In the genomic region with DNA sequence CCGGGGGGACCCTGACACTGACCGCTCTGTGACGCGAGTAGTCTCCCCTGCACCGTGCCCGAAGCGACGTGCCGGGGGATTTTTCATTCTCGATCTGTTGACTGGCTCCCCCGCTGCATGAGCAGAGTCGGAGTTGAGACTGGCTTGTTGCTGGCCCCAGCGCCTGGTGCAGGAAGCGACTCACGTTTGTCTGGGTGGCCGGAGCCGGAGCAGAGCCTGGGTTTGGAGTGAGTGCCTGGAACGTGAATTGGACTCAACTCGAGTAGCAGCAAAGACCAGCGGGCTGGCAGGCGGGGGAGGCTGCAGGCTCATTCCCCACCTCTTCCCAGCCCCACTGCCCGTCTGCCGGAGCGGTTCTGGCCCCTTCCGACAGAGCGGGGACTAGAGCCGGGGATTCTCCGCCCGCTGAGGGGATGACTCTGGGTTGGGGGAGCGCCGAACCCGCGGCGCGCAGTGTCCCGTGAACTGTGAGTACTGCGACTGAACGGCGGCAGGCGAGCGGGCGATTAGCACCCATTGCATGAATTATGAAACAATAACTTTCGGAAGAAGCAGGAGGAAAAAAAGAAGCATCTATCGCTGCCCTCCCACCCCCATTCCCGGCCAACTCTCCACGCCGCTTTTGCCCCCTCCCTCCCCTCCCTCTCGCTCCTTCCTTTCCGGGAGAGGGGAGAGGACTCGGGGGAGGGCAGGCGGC, we compare ENCODE assay signal across 8 cellular contexts. TPM values are rescaled to one million over a fixed set of nuclear protein-coding genes. Genes with fewer than 3 reads are reported as not detected.
A peak's percentile ranks its signal among the peaks of the same experiment; 100 is the strongest.
DNase-seq lines count a peak whose midpoint lies in the region; ATAC-seq and TF ChIP-seq lines count a peak whose summit lies in the region.

No MANE protein-coding gene starts in this region.

- peak overlapping the region; percentile 98 for H3K18ac ChIP-seq in neuronal stem cell (ENCODE audit: low read length)

- no peak overlapping the region for H2BK12ac ChIP-seq in neuronal stem cell (ENCODE audit: low read length)

- H2BK120ac ChIP-seq in neuronal stem cell (ENCODE audit: low read depth, low read length), result no peak overlapping the region

- H3K4me3 Mint-ChIP-seq in activated T-cell treated with anti-CD3 and anti-CD28 coated beads, Interleukin-2, amount 50 U/mL, for 24 hours, result peak overlapping the region; percentile 56
- H3K4me3 Mint-ChIP-seq in activated CD8-positive, alpha-beta T cell treated with anti-CD3 and anti-CD28 coated beads for 36 hours, result peak overlapping the region; percentile 46
- peak overlapping the region; percentile 86 for H3K4me3 Mint-ChIP-seq in glutamatergic neuron (ENCODE audit: unreplicated experiment)

- H3K27me3 Mint-ChIP-seq in activated T-cell treated with anti-CD3 and anti-CD28 coated beads, Interleukin-2, amount 50 U/mL, for 24 hours, result peaks cover 78% of the 10 kb centered on the region
- peaks cover 63% of the 10 kb centered on the region for H3K27me3 Mint-ChIP-seq in activated CD8-positive, alpha-beta T cell treated with anti-CD3 and anti-CD28 coated beads for 36 hours
- H3K27me3 Mint-ChIP-seq in glutamatergic neuron (ENCODE audit: unreplicated experiment), result peaks cover 25% of the 10 kb centered on the region

- peaks cover 12% of the 10 kb centered on the region for H3K79me1 ChIP-seq in neuronal stem cell (ENCODE audit: low read depth, low read length)

- no peak overlapping the region for H3K4ac ChIP-seq in neuronal stem cell (ENCODE audit: low read length)

- peak overlapping the region; percentile 84 for H2BK5ac ChIP-seq in neuronal stem cell (ENCODE audit: low read length)

- peaks cover 0 to 8% of the 10 kb centered on the region in 2 donors for H3K36me3 ChIP-seq in neuronal stem cell (replicated peaks in 1 of 2; ENCODE audit: control insufficient read depth in 2 of 2, insufficient read depth in 2 of 2, low read length in 2 of 2)

- peaks cover 2 to 8% of the 10 kb centered on the region in 2 donors for H3K4me1 ChIP-seq in neuronal stem cell (ENCODE audit: control insufficient read depth in 2 of 2, insufficient read depth in 1 of 2, low read depth in 1 of 2, low read length in 2 of 2)

- CTCF ChIA-PET in activated CD8-positive, alpha-beta T cell treated with anti-CD3 and anti-CD28 coated beads for 36 hours (lab: Charles Lee), result no interaction called here

- peaks cover 48% of the 10 kb centered on the region for H3K4me1 Mint-ChIP-seq in activated T-cell treated with anti-CD3 and anti-CD28 coated beads, Interleukin-2, amount 50 U/mL, for 24 hours (ENCODE audit: low read depth)
- H3K4me1 Mint-ChIP-seq in activated CD8-positive, alpha-beta T cell treated with anti-CD3 and anti-CD28 coated beads for 36 hours (ENCODE audit: low read depth), result peaks cover 41% of the 10 kb centered on the region
- peaks cover 17% of the 10 kb centered on the region for H3K4me1 Mint-ChIP-seq in glutamatergic neuron (ENCODE audit: low read depth, unreplicated experiment)

- H3K9ac ChIP-seq in neuronal stem cell (ENCODE audit: low read depth, low read length, poor library complexity), result peak overlapping the region; percentile 97

- ATAC-seq in activated CD8-positive, alpha-beta T cell treated with anti-CD3 and anti-CD28 coated beads for 36 hours, result no peak
- ATAC-seq in HG03045 (IDR thresholded peaks at IDR 0.05; ENCODE audit: unreplicated experiment), result no peak

- peak overlapping the region; percentile 77 to 82 for H3K4me3 ChIP-seq in neuronal stem cell (ENCODE audit: low read length in 2 of 2)

- H3K9me3 Mint-ChIP-seq in activated T-cell treated with anti-CD3 and anti-CD28 coated beads, Interleukin-2, amount 50 U/mL, for 24 hours, result no peaks in the 10 kb centered on the region
- no peaks in the 10 kb centered on the region for H3K9me3 Mint-ChIP-seq in activated CD8-positive, alpha-beta T cell treated with anti-CD3 and anti-CD28 coated beads for 36 hours
- H3K9me3 Mint-ChIP-seq in glutamatergic neuron (ENCODE audit: unreplicated experiment), result peaks cover 20% of the 10 kb centered on the region

- peak overlapping the region; percentile 98 for H3K4me2 ChIP-seq in neuronal stem cell (ENCODE audit: insufficient read depth, low read length, poor library complexity, severe bottlenecking)

- peak; percentile 41 for DNase-seq in activated T-cell treated with anti-CD3 and anti-CD28 coated beads, Interleukin-2, amount 50 U/mL, for 24 hours
- DNase-seq in activated T-cell treated with anti-CD3 and anti-CD28 coated beads for 4 hours (no peak), glutamatergic neuron (peak; percentile 60), neuronal stem cell (ENCODE audit: low spot score) (peak; percentile 48), NCI-H2171 (lab: John Stamatoyannopoulos, UW) (no peak), activated gamma-delta T cell (lab: John Stamatoyannopoulos, UW) (no peak)
- DNase-seq in activated CD8-positive, alpha-beta T cell treated with anti-CD3 and anti-CD28 coated beads for 36 hours, result peak; percentile 9

- POLR2A ChIA-PET in activated CD8-positive, alpha-beta T cell treated with anti-CD3 and anti-CD28 coated beads for 36 hours (lab: Charles Lee), result no interaction called here

- H2AFZ ChIP-seq in neuronal stem cell (ENCODE audit: low read length), result peak overlapping the region; percentile 99

- H3K27me3 ChIP-seq in neuronal stem cell (ENCODE audit: control insufficient read depth in 3 of 3, insufficient read depth in 3 of 3, low read depth in 1 of 3, low read length in 3 of 3), result peaks cover 0 to 14% (median 0%) of the 10 kb centered on the region in 3 experiments

- peak overlapping the region; percentile 11 for H3K27ac ChIP-seq in neuronal stem cell (replicated peaks; ENCODE audit: low read length)

- no peak for TF ChIP-seq CTCF in activated CD8-positive, alpha-beta T cell treated with anti-CD3 and anti-CD28 coated beads for 36 hours (IDR thresholded peaks at IDR 0.05)
- TF ChIP-seq CTCF in glutamatergic neuron (IDR thresholded peaks at IDR 0.05; ENCODE audit: partially characterized antibody, unreplicated experiment), result no peak

- peaks cover 1 to 18% of the 10 kb centered on the region in 2 donors for H3K9me3 ChIP-seq in neuronal stem cell (replicated peaks in 1 of 2; ENCODE audit: control insufficient read depth in 2 of 2, insufficient read depth in 1 of 2, low read depth in 1 of 2, low read length in 2 of 2)

- intact Hi-C loops in activated CD8-positive, alpha-beta T cell treated with anti-CD3 and anti-CD28 coated beads for 36 hours (cut with micrococcal nuclease), result no loop called here

- no peak overlapping the region for H4K8ac ChIP-seq in neuronal stem cell (ENCODE audit: low read depth, low read length)

- no peak overlapping the region for H4K91ac ChIP-seq in neuronal stem cell (ENCODE audit: low read depth, low read length, poor library complexity)

- peak overlapping the region; percentile 96 for H3K23ac ChIP-seq in neuronal stem cell (ENCODE audit: low read depth, low read length, poor library complexity)

- H3K36me3 Mint-ChIP-seq in activated T-cell treated with anti-CD3 and anti-CD28 coated beads, Interleukin-2, amount 50 U/mL, for 24 hours (ENCODE audit: low read depth), result no peaks in the 10 kb centered on the region
- H3K36me3 Mint-ChIP-seq in activated CD8-positive, alpha-beta T cell treated with anti-CD3 and anti-CD28 coated beads for 36 hours (ENCODE audit: low read depth), result peaks cover 7% of the 10 kb centered on the region
- no peaks in the 10 kb centered on the region for H3K36me3 Mint-ChIP-seq in glutamatergic neuron (ENCODE audit: unreplicated experiment)

- no CpG with 5 or more reads among the region's 51 CpGs for WGBS in neuronal stem cell (ENCODE audit: extremely low coverage in 2 of 2, insufficient read length in 2 of 2, insufficient replicate concordance in 1 of 2), 2 donors

- H3K14ac ChIP-seq in neuronal stem cell (ENCODE audit: low read length), result peak overlapping the region; percentile 64

- peak overlapping the region; percentile 25 for H2BK15ac ChIP-seq in neuronal stem cell (ENCODE audit: low read length)

- H3K27ac Mint-ChIP-seq in activated T-cell treated with anti-CD3 and anti-CD28 coated beads, Interleukin-2, amount 50 U/mL, for 24 hours, result peak overlapping the region; percentile 64
- no peak overlapping the region for H3K27ac Mint-ChIP-seq in activated CD8-positive, alpha-beta T cell treated with anti-CD3 and anti-CD28 coated beads for 36 hours
- H3K27ac Mint-ChIP-seq in glutamatergic neuron (ENCODE audit: unreplicated experiment), result no peak overlapping the region

- no peak overlapping the region for H2AK5ac ChIP-seq in neuronal stem cell (ENCODE audit: low read depth, low read length)

RNA-seq across cellular contexts. Expression of gene PCDH7, which starts 0.6 kb away (rescaled TPM):
- not detected for total RNA-seq in activated CD8-positive, alpha-beta T cell treated with anti-CD3 and anti-CD28 coated beads for 36 hours
- total RNA-seq in glutamatergic neuron (ENCODE audit: unreplicated experiment), result 2.8 TPM
- 6.7 TPM for polyA plus RNA-seq in neuronal stem cell (2013, experiment 1 of 2)
- 6.9 TPM for polyA plus RNA-seq in neuronal stem cell (2013, experiment 2 of 2)

Comparison
In these comparisons a context has a peak if more than half of its experiments do, and no peak if none do; other contexts are left out.
1. DNase-seq: peak in activated T-cell treated with anti-CD3 and anti-CD28 coated beads, Interleukin-2, amount 50 U/mL, for 24 hours (single experiment), activated CD8-positive, alpha-beta T cell treated with anti-CD3 and anti-CD28 coated beads for 36 hours (single experiment), glutamatergic neuron (single experiment) and neuronal stem cell (single experiment); none in activated T-cell treated with anti-CD3 and anti-CD28 coated beads for 4 hours (single experiment), NCI-H2171 (single experiment) and activated gamma-delta T cell (single experiment).
2. Peak in every context shown above with its lines, with median percentiles within 50 percentile points of each other: H3K4me3 Mint-ChIP-seq.